In the genomic region with DNA sequence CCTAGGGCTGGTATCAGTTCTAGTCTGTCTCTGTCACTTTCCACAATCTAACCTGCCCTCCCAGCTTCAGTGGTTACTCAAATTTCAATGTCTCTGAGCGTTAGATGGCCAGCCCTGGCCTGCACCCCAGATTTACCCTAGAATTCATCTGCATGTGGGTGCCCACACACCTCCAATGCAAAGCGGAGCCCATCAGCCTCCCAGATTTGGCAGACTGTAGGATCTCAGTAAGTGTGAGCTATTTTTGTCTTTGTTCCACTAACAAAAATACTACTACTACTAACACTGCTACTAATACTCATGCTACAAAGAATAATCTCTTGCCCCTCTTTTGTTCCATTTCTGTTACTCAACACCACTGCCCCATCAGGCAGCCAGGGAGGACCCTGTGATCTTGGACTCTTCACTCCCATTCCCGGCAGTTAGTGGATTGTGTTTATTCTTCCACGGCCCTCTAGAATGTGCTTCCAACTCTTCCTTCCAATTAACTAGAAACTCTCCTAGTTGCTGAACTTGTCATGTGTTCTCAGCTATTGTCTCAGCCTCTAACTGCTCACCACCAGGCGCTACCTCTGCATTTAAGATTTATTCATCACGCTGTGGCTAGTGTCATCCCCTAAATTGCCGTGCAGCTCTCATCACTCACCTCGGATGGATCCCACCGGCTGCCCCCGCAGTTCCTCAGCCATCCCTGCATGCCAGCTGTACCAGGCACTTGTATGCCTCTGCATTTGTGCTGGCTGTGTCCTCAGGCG, we compare ENCODE assay signal across 11 cellular contexts.
DNase-seq lines count a peak whose midpoint lies in the region; ATAC-seq and TF ChIP-seq lines count a peak whose summit lies in the region.
"Had no signal": no experiment of that assay in that cellular context is flagged by ENCODE, and none has a peak within 500 bp of the region (broad histone marks: within the 10 kb centered on the region; RNA-seq: fewer than 3 reads in every experiment).

No MANE protein-coding gene starts in this region.

- peaks cover 26% of the 10 kb centered on the region for H3K4me1 Mint-ChIP-seq in CD4-positive, alpha-beta T cell (ENCODE audit: low read depth)

- H3K27me3 ChIP-seq in CD4-positive, alpha-beta T cell (ENCODE audit: control insufficient read depth, insufficient read depth, low read length) = no peaks in the 10 kb centered on the region
- H3K27me3 ChIP-seq in right atrium auricular region = no peaks in the 10 kb centered on the region
- H3K27me3 ChIP-seq: uterus had no signal

- no peaks in the 10 kb centered on the region for H3K27me3 Mint-ChIP-seq in CD4-positive, alpha-beta T cell

- H3K27ac Mint-ChIP-seq in CD4-positive, alpha-beta T cell = peak overlapping the region; percentile 72

- no peak overlapping the region for H3K4me3 Mint-ChIP-seq in CD4-positive, alpha-beta T cell

- no peaks in the 10 kb centered on the region for H3K9me3 Mint-ChIP-seq in CD4-positive, alpha-beta T cell

- peaks cover 100% of the 10 kb centered on the region for H3K36me3 Mint-ChIP-seq in CD4-positive, alpha-beta T cell (ENCODE audit: low read depth)

- peaks cover 0 to 53% of the 10 kb centered on the region in 2 donors for H3K4me1 ChIP-seq in right atrium auricular region

- DNase-seq in CD4-positive, alpha-beta T cell = no peak
- DNase-seq in activated CD8-positive, alpha-beta memory T cell treated with anti-CD3 and anti-CD28 coated beads, Interleukin-2, amount 50 U/mL, for 48 hours = peak; percentile 38
- no peak for DNase-seq in right atrium auricular region (ENCODE audit: low spot score)
- DNase-seq in sciatic nerve (ENCODE audit: low spot score) = no peak
- DNase-seq in COLO829 (ENCODE audit: low spot score) = no peak
- DNase-seq: retina, uterus had no signal

- intact Hi-C loops in CD4-positive, alpha-beta T cell (cut with DNase I, micrococcal nuclease) = no loop called here
- intact Hi-C loops in sciatic nerve (cut with DNase I) = no loop called here

- TF ChIP-seq CTCF in CD4-positive, alpha-beta T cell (IDR thresholded peaks at IDR 0.05) = no peak
- TF ChIP-seq CTCF in right atrium auricular region (IDR thresholded peaks at IDR 0.05) = no peak

- no peaks in the 10 kb centered on the region for H3K36me3 ChIP-seq in right atrium auricular region
- H3K36me3 ChIP-seq: uterus had no signal

- no peak overlapping the region for H3K27ac ChIP-seq in CD4-positive, alpha-beta T cell (ENCODE audit: low read depth, low read length)
- H3K27ac ChIP-seq in right atrium auricular region = peak overlapping the region; percentile 66 to 76
- H3K27ac ChIP-seq: PC-9 had no signal

- CTCF ChIA-PET in CD4-positive, alpha-beta T cell (lab: Charles Lee) = no interaction called here

- no peak for ATAC-seq in CD4-positive, alpha-beta T cell (ENCODE audit: poor library complexity)
- ATAC-seq in sciatic nerve = peak; percentile 74
- no peak for ATAC-seq in GM21360 (IDR thresholded peaks at IDR 0.05; ENCODE audit: unreplicated experiment)
- ATAC-seq in esophagus mucosa = no peak
- ATAC-seq in GM21576 (IDR thresholded peaks at IDR 0.05; ENCODE audit: unreplicated experiment) = no peak

- H3K9me3 ChIP-seq in CD4-positive, alpha-beta T cell (ENCODE audit: control insufficient read depth, low read length) = no peaks in the 10 kb centered on the region
- no peaks in the 10 kb centered on the region for H3K9me3 ChIP-seq in right atrium auricular region
- H3K9me3 ChIP-seq: uterus had no signal

- no peak overlapping the region for H3K4me3 ChIP-seq in right atrium auricular region
- H3K4me3 ChIP-seq: PC-9, uterus had no signal

- POLR2A ChIA-PET in CD4-positive, alpha-beta T cell (lab: Charles Lee) = interaction anchor here (0.8 kb wide), 1 partner anchor 10 kb away, joined by 3 read pairs; no protein-coding TSS in a partner anchor
